21 cellular contexts compared by ENCODE assay signal in genomic region chr6:11845664-11846577, GRCh38.
"Had no signal": no experiment of that assay in that cellular context is flagged by ENCODE, and none has a peak within 500 bp of the region (broad histone marks: within the 10 kb centered on the region; RNA-seq: fewer than 3 reads in every experiment).

No MANE protein-coding gene starts in this region.

- H3K4me3 Mint-ChIP-seq: activated naive CD4-positive, alpha-beta T cell treated with anti-CD3 and anti-CD28 coated beads for 36 hours; activated naive CD8-positive, alpha-beta T cell treated with anti-CD3 and anti-CD28 coated beads, Interleukin-2, amount 10 ng/mL, durations not matched to agents 7 days and 5 days; activated T-cell treated with anti-CD3 and anti-CD28 coated beads, Interleukin-2, amount 50 U/mL, for 4 hours; natural killer cell treated with Interleukin-12 subunit alpha and Interleukin-12 subunit beta and Interleukin-15 and Interleukin-18, amount 100 ng/mL, for 72 hours; stimulated activated effector memory CD8-positive, alpha-beta T cell treated with anti-CD3 and anti-CD28 coated beads, Interleukin-12 subunit alpha, Interleukin-12 subunit beta, amount 100 ng/mL, for 72 hours; stimulated activated naive CD8-positive, alpha-beta T cell treated with anti-CD3 and anti-CD28 coated beads, Interleukin-15, amount 100 ng/mL, for 72 hours; T-helper 1 cell treated with Interleukin-12 subunit alpha and Interleukin-12 subunit beta and Interleukin-4 antibody, amounts not matched to agents 30 μg/mL and 1 μg/mL, for 36 hours; WTC11 had no signal

- H3K27me3 ChIP-seq: tibial artery had no signal

- H3K9me3 Mint-ChIP-seq: activated T-cell treated with anti-CD3 and anti-CD28 coated beads, Interleukin-2, amount 50 U/mL, for 4 hours; natural killer cell treated with Interleukin-12 subunit alpha and Interleukin-12 subunit beta and Interleukin-15 and Interleukin-18, amount 100 ng/mL, for 72 hours; stimulated activated effector memory CD8-positive, alpha-beta T cell treated with anti-CD3 and anti-CD28 coated beads, Interleukin-12 subunit alpha, Interleukin-12 subunit beta, amount 100 ng/mL, for 72 hours had no signal

- H3K27me3 Mint-ChIP-seq: activated naive CD8-positive, alpha-beta T cell treated with anti-CD3 and anti-CD28 coated beads, Interleukin-2, amount 10 ng/mL, durations not matched to agents 7 days and 5 days; stimulated activated naive CD8-positive, alpha-beta T cell treated with anti-CD3 and anti-CD28 coated beads, Interleukin-15, amount 100 ng/mL, for 72 hours had no signal

- H3K27ac Mint-ChIP-seq: activated naive CD4-positive, alpha-beta T cell treated with anti-CD3 and anti-CD28 coated beads for 36 hours; activated naive CD8-positive, alpha-beta T cell treated with anti-CD3 and anti-CD28 coated beads, Interleukin-2, amount 10 ng/mL, durations not matched to agents 7 days and 5 days; natural killer cell treated with Interleukin-12 subunit alpha and Interleukin-12 subunit beta and Interleukin-15 and Interleukin-18, amount 100 ng/mL, for 72 hours; stimulated activated effector memory CD8-positive, alpha-beta T cell treated with anti-CD3 and anti-CD28 coated beads, Interleukin-12 subunit alpha, Interleukin-12 subunit beta, amount 100 ng/mL, for 72 hours; stimulated activated naive CD8-positive, alpha-beta T cell treated with anti-CD3 and anti-CD28 coated beads, Interleukin-15, amount 100 ng/mL, for 72 hours; T-helper 1 cell treated with Interleukin-12 subunit alpha and Interleukin-12 subunit beta and Interleukin-4 antibody, amounts not matched to agents 30 μg/mL and 1 μg/mL, for 36 hours; WTC11 had no signal

- H3K4me1 ChIP-seq: lower lobe of right lung, psoas muscle had no signal

- H3K27ac ChIP-seq: coronary artery, lower lobe of right lung, psoas muscle, tibial artery had no signal

- H3K4me3 ChIP-seq: coronary artery, lower lobe of right lung, psoas muscle, tibial artery had no signal

- ATAC-seq: activated T-cell treated with anti-CD3 and anti-CD28 coated beads, Interleukin-2, amount 50 U/mL, for 4 hours; lower lobe of right lung; natural killer cell treated with Interleukin-12 subunit alpha and Interleukin-12 subunit beta and Interleukin-15 and Interleukin-18, amount 100 ng/mL, for 72 hours; psoas muscle; right cardiac atrium; stimulated activated effector memory CD8-positive, alpha-beta T cell treated with anti-CD3 and anti-CD28 coated beads, Interleukin-12 subunit alpha, Interleukin-12 subunit beta, amount 100 ng/mL, for 72 hours; stimulated activated naive CD8-positive, alpha-beta T cell treated with anti-CD3 and anti-CD28 coated beads, Interleukin-15, amount 100 ng/mL, for 72 hours; WTC11 had no signal

- H3K4me1 Mint-ChIP-seq: activated naive CD8-positive, alpha-beta T cell treated with anti-CD3 and anti-CD28 coated beads, Interleukin-2, amount 10 ng/mL, durations not matched to agents 7 days and 5 days; stimulated activated effector memory CD8-positive, alpha-beta T cell treated with anti-CD3 and anti-CD28 coated beads, Interleukin-12 subunit alpha, Interleukin-12 subunit beta, amount 100 ng/mL, for 72 hours; stimulated activated naive CD8-positive, alpha-beta T cell treated with anti-CD3 and anti-CD28 coated beads, Interleukin-15, amount 100 ng/mL, for 72 hours; WTC11 had no signal

- H3K36me3 Mint-ChIP-seq: activated naive CD8-positive, alpha-beta T cell treated with anti-CD3 and anti-CD28 coated beads, Interleukin-2, amount 10 ng/mL, durations not matched to agents 7 days and 5 days; natural killer cell treated with Interleukin-12 subunit alpha and Interleukin-12 subunit beta and Interleukin-15 and Interleukin-18, amount 100 ng/mL, for 72 hours; stimulated activated effector memory CD8-positive, alpha-beta T cell treated with anti-CD3 and anti-CD28 coated beads, Interleukin-12 subunit alpha, Interleukin-12 subunit beta, amount 100 ng/mL, for 72 hours; WTC11 had no signal

- FAIRE-seq: kidney, urothelium cell line had no signal

- H3K9me3 ChIP-seq: lower lobe of right lung, psoas muscle, tibial artery had no signal

- H3K36me3 ChIP-seq: lower lobe of right lung, tibial artery had no signal

- DNase-seq: activated CD8-positive, alpha-beta memory T cell treated with anti-CD3 and anti-CD28 coated beads, Interleukin-2, amount 50 U/mL, for 4 hours; activated naive CD4-positive, alpha-beta T cell treated with anti-CD3 and anti-CD28 coated beads for 36 hours; activated naive CD8-positive, alpha-beta T cell treated with anti-CD3 and anti-CD28 coated beads, Interleukin-2, amount 10 ng/mL, durations not matched to agents 7 days and 5 days; activated T-cell treated with anti-CD3 and anti-CD28 coated beads, Interleukin-2, amount 50 U/mL, for 4 hours; amniotic stem cell; cerebellar nuclear complex; kidney; lower lobe of right lung; midbrain; psoas muscle; right cardiac atrium; stimulated activated CD4-positive, alpha-beta T cell treated with anti-CD3 and anti-CD28 coated beads, Interleukin-2, amount 100 ng/mL, for 24 hours; stimulated activated naive CD8-positive, alpha-beta T cell treated with anti-CD3 and anti-CD28 coated beads, Interleukin-15, amount 100 ng/mL, for 72 hours; T1000; tibial artery had no signal
